In the genomic region with DNA sequence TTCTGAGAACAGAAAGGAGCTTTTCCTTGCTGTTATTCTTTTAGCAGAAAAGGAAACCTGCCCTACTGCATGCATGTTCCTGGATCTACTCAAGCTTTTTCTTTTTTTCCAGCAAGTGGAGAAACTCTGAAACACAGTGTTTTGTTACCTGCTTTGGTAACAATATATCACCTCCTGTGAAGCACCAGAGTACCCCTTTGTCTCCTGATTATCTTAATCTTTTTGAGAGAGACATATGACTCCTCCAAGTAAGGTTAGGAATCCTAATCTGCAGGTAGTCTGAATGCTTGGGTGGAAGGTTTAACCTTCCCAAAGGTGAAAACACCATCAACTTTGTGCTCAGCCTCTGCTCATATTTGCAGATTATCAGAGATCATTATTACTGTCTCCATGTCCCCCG, we compare ENCODE assay signal across 1 cellular context.
TF ChIP-seq lines count a peak whose summit lies in the region.

No MANE protein-coding gene starts in this region.

TF ChIP-seq in K562, 482 proteins besides CTCF, POLR2A, EP300 and RAD21:
- TF ChIP-seq DACH1 (IDR thresholded peaks at IDR 0.05; ENCODE audit: partially characterized antibody) = peak; percentile 32
- no peak for TF ChIP-seq SMARCA5 (IDR thresholded peaks at IDR 0.05)
TF ChIP-seq in K562: peak in this region for 1.
